12 cellular contexts compared by ENCODE assay signal in genomic region chr3:48426944-48427629, GRCh38. TPM values are rescaled to one million over a fixed set of nuclear protein-coding genes. Genes with fewer than 3 reads are reported as not detected.
DNase-seq lines count a peak whose midpoint lies in the region; ATAC-seq and TF ChIP-seq lines count a peak whose summit lies in the region.
"Had no signal": no experiment of that assay in that cellular context is flagged by ENCODE, and none has a peak within 500 bp of the region (broad histone marks: within the 10 kb centered on the region; RNA-seq: fewer than 3 reads in every experiment).

No MANE protein-coding gene starts in this region.

- TF ChIP-seq POLR2A in heart left ventricle (IDR thresholded peaks at IDR 0.05): no peak

- H3K4me3 ChIP-seq in heart left ventricle (peak overlapping the region in 8 of 12 donors; percentile 13 to 84 (median 76)), epithelial cell of proximal tubule (ENCODE audit: low read depth, low read length) (peak overlapping the region; percentile 79), upper lobe of right lung (peak overlapping the region; percentile 78)

- H3K27me3 ChIP-seq in heart left ventricle (no peaks in the 10 kb centered on the region), upper lobe of right lung (no peaks in the 10 kb centered on the region)

- no peak overlapping the region for H3K27ac Mint-ChIP-seq in natural killer cell
- H3K27ac Mint-ChIP-seq: activated B cell treated with CpG ODN at 0.5 μM for 24 hours; stimulated activated naive CD8-positive, alpha-beta T cell treated with anti-CD3 and anti-CD28 coated beads, Interleukin-15, Interleukin-2, amounts not matched to agents 100 ng/mL and 50 ng/mL, for 24 hours had no signal

- H3K36me3 ChIP-seq in heart left ventricle: peaks cover 0 to 7% (median under 1%) of the 10 kb centered on the region in 9 donors
- H3K36me3 ChIP-seq in upper lobe of right lung: peaks cover 3% of the 10 kb centered on the region

- intact Hi-C loops in heart left ventricle (cut with DNase I): no loop called here
- intact Hi-C loops in Right ventricle myocardium inferior (cut with DNase I): no loop called here
- intact Hi-C loops in natural killer cell (cut with micrococcal nuclease): no loop called here
- intact Hi-C loops in upper lobe of right lung (cut with DNase I): no loop called here

- DNase-seq in heart left ventricle (no peak), Right ventricle myocardium inferior (ENCODE audit: missing footprints) (no peak), epithelial cell of proximal tubule (ENCODE audit: low read depth) (no peak), natural killer cell (no peak), upper lobe of right lung (no peak), SIG-M5 (lab: John Stamatoyannopoulos, UW) (no peak), T-helper 2 cell (no peak)
- DNase-seq: activated B cell treated with CpG ODN at 0.5 μM for 24 hours, NCI-H2029 treated with DMSO at 0.1 percent for 48 hours had no signal

- WGBS in heart left ventricle, 4 donors: 33 to 43% (median 38%) methylated on average over 7 to 8 of the region's 8 CpGs

- peaks cover 0 to 37% of the 10 kb centered on the region in 2 donors for H3K4me1 Mint-ChIP-seq in natural killer cell

- H3K9me3 Mint-ChIP-seq in natural killer cell: no peaks in the 10 kb centered on the region
- H3K9me3 Mint-ChIP-seq: activated B cell treated with CpG ODN at 0.5 μM for 24 hours; central memory CD8-positive, alpha-beta T cell; stimulated activated naive CD8-positive, alpha-beta T cell treated with anti-CD3 and anti-CD28 coated beads, Interleukin-15, Interleukin-2, amounts not matched to agents 100 ng/mL and 50 ng/mL, for 24 hours had no signal

- H3K4me1 ChIP-seq in heart left ventricle: peaks cover 4 to 79% (median 41%) of the 10 kb centered on the region in 12 donors
- H3K4me1 ChIP-seq in upper lobe of right lung: peaks cover 54% of the 10 kb centered on the region

- ATAC-seq in heart left ventricle: no peak
- ATAC-seq in Right ventricle myocardium inferior: no peak
- no peak for ATAC-seq in natural killer cell
- no peak for ATAC-seq in upper lobe of right lung
- no peak for ATAC-seq in GM18873 (IDR thresholded peaks at IDR 0.05; ENCODE audit: low FRiP score, unreplicated experiment)

- H3K4me3 Mint-ChIP-seq in natural killer cell: peak overlapping the region; percentile 66

- H3K27me3 Mint-ChIP-seq in natural killer cell (ENCODE audit: low read depth in 2 of 2): peaks cover 0 to 5% of the 10 kb centered on the region in 2 donors
- H3K27me3 Mint-ChIP-seq: central memory CD8-positive, alpha-beta T cell had no signal

- no peaks in the 10 kb centered on the region for H3K36me3 Mint-ChIP-seq in natural killer cell

- peak overlapping the region; percentile 77 to 94 (median 89) for H3K27ac ChIP-seq in heart left ventricle
- H3K27ac ChIP-seq in upper lobe of right lung: peak overlapping the region; percentile 89

- no peak for TF ChIP-seq CTCF in heart left ventricle (IDR thresholded peaks at IDR 0.05)
- no peak for TF ChIP-seq CTCF in epithelial cell of proximal tubule (conservative IDR thresholded peaks at IDR 0.05; ENCODE audit: low read depth, low read length)
- TF ChIP-seq CTCF in natural killer cell (IDR thresholded peaks at IDR 0.05): no peak
- TF ChIP-seq CTCF in upper lobe of right lung (IDR thresholded peaks at IDR 0.05): no peak

- H3K9me3 ChIP-seq in heart left ventricle: no peaks in the 10 kb centered on the region
- no peaks in the 10 kb centered on the region for H3K9me3 ChIP-seq in upper lobe of right lung

RNA-seq across cellular contexts. Expression of gene PLXNB1, which starts 2.8 kb away (rescaled TPM):
- total RNA-seq in heart left ventricle (10 to 100 TPM; 28.0 to 71.8 (median 46.4) TPM), Right ventricle myocardium inferior (45.4 TPM), epithelial cell of proximal tubule (75.7 and 106 TPM in 2 replicates), natural killer cell (1 to 10 TPM; 4.3 to 5.0 (median 4.4) TPM), upper lobe of right lung (103 TPM)
- polyA plus RNA-seq in heart left ventricle: 10 to 100 TPM; 31.8 to 64.6 TPM

RNA-seq across cellular contexts. Expression of gene CCDC51, which starts 12.8 kb away (rescaled TPM):
- 10 to 100 TPM in 6 of 9 donors, 1 to 10 TPM in 3; 8.2 to 14.8 (median 11.6) TPM for total RNA-seq in heart left ventricle
- 10 to 100 TPM in 1 of 2 donors, 1 to 10 TPM in 1; 9.3 to 13.5 TPM for polyA plus RNA-seq in heart left ventricle
- 13.3 TPM for total RNA-seq in Right ventricle myocardium inferior
- 22.0 and 26.9 TPM in 2 replicates for total RNA-seq in epithelial cell of proximal tubule
- total RNA-seq in natural killer cell: 1 to 10 TPM; 4.4 to 8.8 (median 6.8) TPM
- total RNA-seq in upper lobe of right lung: 11.4 TPM

RNA-seq across cellular contexts. Expression of gene TMA7, which starts 13.0 kb away (rescaled TPM):
- total RNA-seq in heart left ventricle: 100 to 1,000 TPM; 177 to 284 (median 198) TPM
- 100 to 1,000 TPM; 289 to 733 TPM for polyA plus RNA-seq in heart left ventricle
- 251 TPM for total RNA-seq in Right ventricle myocardium inferior
- total RNA-seq in epithelial cell of proximal tubule: 573 and 687 TPM in 2 replicates
- 100 to 1,000 TPM; 192 to 239 (median 229) TPM for total RNA-seq in natural killer cell
- 169 TPM for total RNA-seq in upper lobe of right lung

RNA-seq across cellular contexts. Expression of gene ATRIP, which starts 19.4 kb away (rescaled TPM):
- total RNA-seq in heart left ventricle (1 to 10 TPM; 2.1 to 5.0 (median 3.6) TPM), Right ventricle myocardium inferior (3.2 TPM), epithelial cell of proximal tubule (5.9 and 9.8 TPM in 2 replicates), natural killer cell (10 to 100 TPM in 2 of 3 donors, 1 to 10 TPM in 1; 8.5 to 11.0 (median 10.6) TPM), upper lobe of right lung (5.3 TPM)
- polyA plus RNA-seq in heart left ventricle: 1 to 10 TPM; 2.6 to 5.1 TPM

RNA-seq across cellular contexts. Expression of gene FBXW12, which starts 55.1 kb away (rescaled TPM):
- not detected for total RNA-seq in heart left ventricle
- not detected for polyA plus RNA-seq in heart left ventricle
- not detected for total RNA-seq in Right ventricle myocardium inferior
- 0.23 TPM in 1 of 2 replicates, not detected in the other for total RNA-seq in epithelial cell of proximal tubule
- total RNA-seq in natural killer cell: under 1 TPM in 1 of 3 donors, not detected in 2; 0.25 TPM
- total RNA-seq in upper lobe of right lung: not detected
- total RNA-seq: activated B cell treated with CpG ODN at 0.5 μM for 24 hours had no signal
